21 cellular contexts compared by ENCODE assay signal in the genomic region with DNA sequence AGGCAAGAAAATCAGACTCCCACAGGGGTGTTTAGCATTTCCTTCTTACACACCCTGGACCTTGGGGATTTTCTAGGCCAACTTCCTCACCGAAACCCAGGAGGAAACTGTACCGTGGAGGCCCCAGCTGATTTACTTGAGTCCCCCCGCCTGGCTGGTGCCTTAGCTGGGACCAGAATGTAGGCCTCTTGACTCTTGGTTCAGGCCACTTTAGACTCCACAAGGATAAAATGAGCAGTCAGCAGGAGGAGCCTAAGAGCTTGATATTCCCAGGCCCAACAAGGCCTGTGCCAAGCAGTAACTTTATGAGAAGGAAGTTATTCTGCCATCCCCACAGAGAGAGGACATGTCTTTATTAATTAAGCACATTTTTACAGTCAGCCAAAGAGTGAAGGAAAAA. TPM values are rescaled to one million over a fixed set of nuclear protein-coding genes. Genes with fewer than 3 reads are reported as not detected.
DNase-seq lines count a peak whose midpoint lies in the region; ATAC-seq, FAIRE-seq and TF ChIP-seq lines count a peak whose summit lies in the region.
"Had no signal": no experiment of that assay in that cellular context is flagged by ENCODE, and none has a peak within 500 bp of the region (broad histone marks: within the 10 kb centered on the region; RNA-seq: fewer than 3 reads in every experiment).

No MANE protein-coding gene starts in this region.

- no peaks in the 10 kb centered on the region for H3K9me3 Mint-ChIP-seq in brain
- H3K9me3 Mint-ChIP-seq: CD8-positive, alpha-beta T cell; central memory CD8-positive, alpha-beta T cell had no signal

- H3K27me3 Mint-ChIP-seq in brain = peaks cover 5% of the 10 kb centered on the region
- H3K27me3 Mint-ChIP-seq: central memory CD8-positive, alpha-beta T cell had no signal

- H3K27me3 ChIP-seq in BJ (ENCODE audit: control insufficient read depth, insufficient read depth, low read length) (no peaks in the 10 kb centered on the region; the same call in 1 of the 2 replicates), mesenchymal stem cell (ENCODE audit: control insufficient read depth in 1 of 2, insufficient read depth in 1 of 2, low read length in 2 of 2) (peaks cover 0 to 31% of the 10 kb centered on the region in 2 experiments), HAP-1 (ENCODE audit: low read depth) (no peaks in the 10 kb centered on the region)

- H3K36me3 ChIP-seq in BJ (ENCODE audit: control insufficient read depth, insufficient read depth, low read length) = no peaks in the 10 kb centered on the region
- H3K36me3 ChIP-seq in mesenchymal stem cell (ENCODE audit: control insufficient read depth in 1 of 2, insufficient read depth in 2 of 2, low read depth in 1 of 2, low read length in 2 of 2) = no peaks in the 10 kb centered on the region
- no peaks in the 10 kb centered on the region for H3K36me3 ChIP-seq in HAP-1 (replicated peaks)
- H3K36me3 ChIP-seq: tibial nerve, WERI-Rb-1 had no signal

- H3K23ac ChIP-seq in mesenchymal stem cell (ENCODE audit: low read length in 2 of 2) = no peak overlapping the region

- no peaks in the 10 kb centered on the region for H3K36me3 Mint-ChIP-seq in brain
- H3K36me3 Mint-ChIP-seq: CD8-positive, alpha-beta T cell had no signal

- TF ChIP-seq CTCF in BJ (IDR thresholded peaks at IDR 0.05; ENCODE audit: insufficient read depth, low read depth, low read length) = peak; percentile 24; the same call in 1 of the 2 replicates
- TF ChIP-seq CTCF in HFF-Myc (IDR thresholded peaks at IDR 0.05; ENCODE audit: low read depth, low read length, missing control alignments) = peak; percentile 3
- TF ChIP-seq CTCF in brain (conservative IDR thresholded peaks at IDR 0.05) = peak; percentile 24 to 27

- H3K27ac Mint-ChIP-seq in brain = peak overlapping the region in 3 of 5 experiments; percentile 25 to 41 (median 36)
- H3K27ac Mint-ChIP-seq: CD8-positive, alpha-beta T cell had no signal

- H3K79me1 ChIP-seq in mesenchymal stem cell (replicated peaks; ENCODE audit: low read length, poor library complexity, severe bottlenecking) = no peaks in the 10 kb centered on the region

- peaks cover 17% of the 10 kb centered on the region for H3K4me1 Mint-ChIP-seq in brain
- H3K4me1 Mint-ChIP-seq: central memory CD8-positive, alpha-beta T cell had no signal

- H2BK15ac ChIP-seq in mesenchymal stem cell (ENCODE audit: low read depth, poor library complexity, severe bottlenecking) = no peak overlapping the region

- no peak overlapping the region for H3K4ac ChIP-seq in mesenchymal stem cell (ENCODE audit: low read depth in 1 of 2, low read length in 2 of 2)

- H3K18ac ChIP-seq in mesenchymal stem cell (ENCODE audit: low read depth in 1 of 2, low read length in 2 of 2) = no peak overlapping the region

- H3K4me3 Mint-ChIP-seq in brain = peak overlapping the region in 1 of 5 experiments; percentile 69
- H3K4me3 Mint-ChIP-seq: CD8-positive, alpha-beta T cell; central memory CD8-positive, alpha-beta T cell had no signal

- H3K9me3 ChIP-seq in mesenchymal stem cell (ENCODE audit: control insufficient read depth, low read length) (no peaks in the 10 kb centered on the region), HAP-1 (no peaks in the 10 kb centered on the region)
- H3K9me3 ChIP-seq: tibial nerve had no signal

- H4K91ac ChIP-seq in mesenchymal stem cell (ENCODE audit: low read length) = no peak overlapping the region

- H4K8ac ChIP-seq in mesenchymal stem cell (ENCODE audit: low read length) = no peak overlapping the region

- POLR2A ChIA-PET in BJ (lab: Charles Lee) = no interaction called here

- ATAC-seq in HG03442 (IDR thresholded peaks at IDR 0.05; ENCODE audit: unreplicated experiment) = no peak
- ATAC-seq: CD8-positive, alpha-beta T cell; Panc1; right cardiac atrium had no signal

- H3K14ac ChIP-seq in mesenchymal stem cell (ENCODE audit: low read length in 2 of 2) = no peak overlapping the region

- no peak overlapping the region for H3K27ac ChIP-seq in mesenchymal stem cell (ENCODE audit: low read length, poor library complexity, severe bottlenecking)
- H3K27ac ChIP-seq: tibial nerve, WERI-Rb-1 had no signal

- FAIRE-seq in frontal cortex (lab: Jason Lieb, UNC) = no peak

- DNase-seq in BJ (ENCODE audit: low read depth) (no peak), HFF-Myc (ENCODE audit: extremely low read depth, low read depth) (no peak), mesenchymal stem cell (peak; percentile 56), NCI-H69 (lab: John Stamatoyannopoulos, UW) (no peak), frontal cortex (ENCODE audit: low spot score in 2 of 2) (no peak), HAP-1 (ENCODE audit: low spot score in 2 of 2) (no peak)
- DNase-seq: activated naive CD4-positive, alpha-beta T cell treated with anti-CD3 and anti-CD28 coated beads, Interleukin-2, amount 50 U/mL, for 16 hours; CD8-positive, alpha-beta T cell; GOT3; NCI-H1105 treated with DMSO at 0.1 percent for 48 hours; NCI-H345; right cardiac atrium; stimulated activated CD8-positive, alpha-beta memory T cell treated with anti-CD3 and anti-CD28 coated beads, Interleukin-4, amount 100 ng/mL, for 48 hours; SW 1271; WERI-Rb-1 had no signal

- H3K4me1 ChIP-seq in mesenchymal stem cell (ENCODE audit: control insufficient read depth, insufficient read depth, low read depth, low read length) (peaks cover 8% of the 10 kb centered on the region), HAP-1 (peaks cover 4% of the 10 kb centered on the region)

- WGBS in mesenchymal stem cell = 66% methylated on average over 3 of the region's 3 CpGs

- CTCF ChIA-PET in BJ (lab: Yijun Ruan, JAX) = interaction anchor here (0.9 to 1.3 kb wide), 4 partner anchors 93 to 221 kb away, joined by 3 to 5 read pairs (median 4); no protein-coding TSS in a partner anchor

- in situ Hi-C loops in HAP-1 (cut with MboI; ENCODE audit: low sequenced_read_pairs) = no loop called here

- no peak overlapping the region for H2BK5ac ChIP-seq in mesenchymal stem cell (ENCODE audit: low read depth, low read length, poor library complexity, severe bottlenecking)

- H3K4me3 ChIP-seq in BJ (ENCODE audit: low read depth, low read length) = no peak overlapping the region
- no peak overlapping the region for H3K4me3 ChIP-seq in HFF-Myc (replicated peaks; ENCODE audit: low read depth, low read length)
- no peak overlapping the region for H3K4me3 ChIP-seq in mesenchymal stem cell (ENCODE audit: insufficient read depth in 1 of 2, low read depth in 1 of 2, low read length in 2 of 2)
- H3K4me3 ChIP-seq in HAP-1 = no peak overlapping the region
- H3K4me3 ChIP-seq: tibial nerve had no signal

- no peak overlapping the region for H3K9ac ChIP-seq in mesenchymal stem cell (ENCODE audit: low read length)

- no peak overlapping the region for H3K4me2 ChIP-seq in mesenchymal stem cell (ENCODE audit: low read length, poor library complexity, severe bottlenecking)

- no peak overlapping the region for H2AFZ ChIP-seq in mesenchymal stem cell (ENCODE audit: low read depth, low read length)

- H2AK5ac ChIP-seq in mesenchymal stem cell (ENCODE audit: low read length, severe bottlenecking) = no peak overlapping the region

- no peak overlapping the region for H2BK120ac ChIP-seq in mesenchymal stem cell (ENCODE audit: low read depth, low read length)

- H2BK12ac ChIP-seq in mesenchymal stem cell (ENCODE audit: low read length in 2 of 2) = no peak overlapping the region

RNA-seq across cellular contexts. Expression of gene APBA2, which starts 4.6 kb away (rescaled TPM):
- polyA plus RNA-seq in BJ (2011; rRNA removed) (8.5 and 15.1 TPM in 2 replicates), brain (ENCODE audit: insufficient read depth, low read depth, low replicate concordance) (86.7 TPM)
- polyA minus RNA-seq in BJ (2011; rRNA and poly(A)+ RNA removed) = 8.3 and 9.4 TPM in 2 replicates
- polyA plus RNA-seq in mesenchymal stem cell (2013, experiment 1 of 2) = 22.0 TPM
- polyA plus RNA-seq in mesenchymal stem cell (2013, experiment 2 of 2) = 21.3 TPM
- 117 TPM for total RNA-seq in frontal cortex

RNA-seq across cellular contexts. Expression of gene GOLGA6L7, which starts 32.7 kb away (rescaled TPM):
- polyA plus RNA-seq in BJ (2011; rRNA removed) (not detected in 2 replicates), brain (ENCODE audit: insufficient read depth, low read depth, low replicate concordance) (not detected)
- polyA minus RNA-seq in BJ (2011; rRNA and poly(A)+ RNA removed) = not detected in 2 replicates
- not detected for polyA plus RNA-seq in mesenchymal stem cell (2013, experiment 1 of 2)
- polyA plus RNA-seq in mesenchymal stem cell (2013, experiment 2 of 2) = not detected
- not detected for total RNA-seq in frontal cortex
- total RNA-seq: CD8-positive, alpha-beta T cell; kidney epithelial cell; right cardiac atrium; tibial nerve had no signal
- polyA plus RNA-seq: right cardiac atrium had no signal
